In the genomic region with DNA sequence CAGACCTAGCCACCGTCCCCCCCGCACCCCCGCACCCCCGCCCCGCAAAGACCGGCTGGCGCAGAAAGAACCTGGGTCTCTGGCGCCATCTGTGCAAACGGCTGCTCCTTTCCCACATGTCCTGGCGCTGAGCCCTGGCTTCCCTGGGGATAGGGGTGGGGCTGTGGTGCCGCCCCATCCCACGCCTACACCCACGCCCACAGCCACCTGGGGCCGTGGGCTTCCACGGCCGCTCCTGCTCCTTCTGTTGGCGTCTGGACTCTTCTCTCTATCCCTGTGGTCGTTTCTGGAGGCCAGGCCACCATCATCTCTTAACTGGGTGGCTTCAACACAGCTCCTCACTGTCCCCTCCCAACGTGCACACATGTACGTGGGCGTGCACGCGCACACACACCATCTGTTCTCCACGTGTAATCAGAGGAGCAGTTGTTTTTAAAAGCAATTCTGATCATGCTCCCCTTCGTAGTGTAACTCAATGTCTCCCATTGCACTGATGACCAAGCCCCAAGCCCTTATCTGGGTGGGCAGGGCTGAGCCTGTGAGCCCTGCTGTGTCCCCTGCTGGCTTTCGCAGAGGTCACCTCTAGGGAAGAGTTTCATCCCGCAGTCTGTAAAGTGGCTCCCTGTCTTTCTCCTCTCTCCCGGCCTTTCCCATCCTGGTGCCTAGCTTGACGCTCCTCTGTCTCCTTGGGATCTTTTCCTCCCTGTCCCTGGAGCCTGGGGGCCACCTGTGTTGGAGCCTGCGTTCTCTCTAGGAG, we compare ENCODE assay signal across 8 cellular contexts. TPM values are rescaled to one million over a fixed set of nuclear protein-coding genes. Genes with fewer than 3 reads are reported as not detected.
DNase-seq lines count a peak whose midpoint lies in the region; ATAC-seq and TF ChIP-seq lines count a peak whose summit lies in the region.

No MANE protein-coding gene starts in this region.

- no peak overlapping the region; a peak in 2 of 4 replicates for H3K4me3 ChIP-seq in SK-N-SH (ENCODE audit: low read depth in 2 of 2, low read length in 1 of 2)
- H3K4me3 ChIP-seq in upper lobe of right lung: no peak overlapping the region

- TF ChIP-seq RAD21 in SK-N-SH (IDR thresholded peaks at IDR 0.05; ENCODE audit: low read length): no peak

- H3K4me1 ChIP-seq in SK-N-SH (ENCODE audit: control insufficient read depth in 1 of 2, insufficient read depth in 2 of 2, low read depth in 1 of 2, low read length in 1 of 2) (peaks cover 0 to 36% of the 10 kb centered on the region in 2 experiments; a peak in 1 of 4 replicates), upper lobe of right lung (no peaks in the 10 kb centered on the region)

- peaks cover 10% of the 10 kb centered on the region for H3K36me3 Mint-ChIP-seq in activated naive CD4-positive, alpha-beta T cell treated with anti-CD3 and anti-CD28 coated beads, Interleukin-2, amount 50 U/mL, for 24 hours

- no peak for TF ChIP-seq CTCF in SK-N-SH (IDR thresholded peaks at IDR 0.05)
- TF ChIP-seq CTCF in upper lobe of right lung (IDR thresholded peaks at IDR 0.05): no peak

- no peaks in the 10 kb centered on the region for H3K9me2 ChIP-seq in SK-N-SH

- WGBS in SK-N-SH (ENCODE audit: low lambda C conversion rate): 21% methylated on average over 30 of the region's 30 CpGs

- POLR2A ChIA-PET in SK-N-SH (lab: Yijun Ruan, JAX): interaction anchor here (0.6 to 4.0 kb wide), 5 partner anchors 11 to 36 kb away, joined by 3 to 23 read pairs (median 6); no protein-coding TSS in a partner anchor

- no peaks in the 10 kb centered on the region for H3K9me3 Mint-ChIP-seq in activated naive CD4-positive, alpha-beta T cell treated with anti-CD3 and anti-CD28 coated beads, Interleukin-2, amount 50 U/mL, for 24 hours

- peak overlapping the region; percentile 55 for H3K27ac Mint-ChIP-seq in activated naive CD4-positive, alpha-beta T cell treated with anti-CD3 and anti-CD28 coated beads, Interleukin-2, amount 50 U/mL, for 24 hours

- no peaks in the 10 kb centered on the region for H3K27me3 Mint-ChIP-seq in activated naive CD4-positive, alpha-beta T cell treated with anti-CD3 and anti-CD28 coated beads, Interleukin-2, amount 50 U/mL, for 24 hours

- no peak overlapping the region for H3K9ac ChIP-seq in SK-N-SH

- H3K27ac ChIP-seq in SK-N-SH (ENCODE audit: low read depth in 2 of 2, low read length in 1 of 2) (peak overlapping the region in 1 of 2 experiments; percentile 80; a peak in 2 of 4 replicates), upper lobe of right lung (no peak overlapping the region)

- DNase-seq in activated naive CD4-positive, alpha-beta T cell treated with anti-CD3 and anti-CD28 coated beads, Interleukin-2, amount 50 U/mL, for 16 hours: no peak
- DNase-seq in SK-N-SH (peak; percentile 86), left cardiac atrium (no peak), upper lobe of right lung (no peak), T1000 (lab: John Stamatoyannopoulos, UW) (no peak)
- DNase-seq in stimulated activated naive CD4-positive, alpha-beta T cell (lab: John Stamatoyannopoulos, UW): no peak

- CTCF ChIA-PET in SK-N-SH (lab: Yijun Ruan, JAX): interaction anchor here (0.5 to 6.7 kb wide), 23 partner anchors 9 to 249 kb away, joined by 3 to 58 read pairs (median 5); partner anchors contain the start of genes FAM83D, PPP1R16B and SLC32A1

- no peaks in the 10 kb centered on the region for H3K79me2 ChIP-seq in SK-N-SH (ENCODE audit: insufficient read depth)

- H3K27me3 ChIP-seq in SK-N-SH (ENCODE audit: insufficient read depth): peaks cover 7% of the 10 kb centered on the region; the same call in 1 of the 2 replicates
- peaks cover 5% of the 10 kb centered on the region for H3K27me3 ChIP-seq in upper lobe of right lung

- H3F3A ChIP-seq in SK-N-SH (replicated peaks; ENCODE audit: insufficient read depth): no peaks in the 10 kb centered on the region

- H3K9me3 ChIP-seq in SK-N-SH (no peaks in the 10 kb centered on the region), upper lobe of right lung (no peaks in the 10 kb centered on the region)

- H3K36me3 ChIP-seq in SK-N-SH (replicated peaks in 1 of 2; ENCODE audit: control insufficient read depth in 1 of 2, insufficient read depth in 2 of 2, low read length in 1 of 2) (peaks cover 0 to 2% of the 10 kb centered on the region in 2 experiments), upper lobe of right lung (no peaks in the 10 kb centered on the region)

- TF ChIP-seq EP300 in SK-N-SH (IDR thresholded peaks at IDR 0.05; ENCODE audit: borderline replicate concordance in 1 of 2, low read depth in 1 of 2, low read length in 1 of 2): no peak

- peaks cover 34% of the 10 kb centered on the region for H3K4me1 Mint-ChIP-seq in activated naive CD4-positive, alpha-beta T cell treated with anti-CD3 and anti-CD28 coated beads, Interleukin-2, amount 50 U/mL, for 24 hours

- H3K4me3 Mint-ChIP-seq in activated naive CD4-positive, alpha-beta T cell treated with anti-CD3 and anti-CD28 coated beads, Interleukin-2, amount 50 U/mL, for 24 hours: no peak overlapping the region

- H4K20me1 ChIP-seq in SK-N-SH (ENCODE audit: insufficient read depth): no peaks in the 10 kb centered on the region

- no peak overlapping the region for H2AFZ ChIP-seq in SK-N-SH (ENCODE audit: low read depth)

- no peak overlapping the region for H3K4me2 ChIP-seq in SK-N-SH

- intact Hi-C loops in left cardiac atrium (cut with DNase I): no loop called here
- intact Hi-C loops in upper lobe of right lung (cut with DNase I): loop anchor here (10.0 kb wide), 1 partner anchor 239 kb away; no protein-coding TSS in a partner anchor

- ATAC-seq in left cardiac atrium (peak; percentile 35 to 63), upper lobe of right lung (peak; percentile 45), GM21576 (IDR thresholded peaks at IDR 0.05; ENCODE audit: unreplicated experiment) (no peak)

TF ChIP-seq in SK-N-SH, 30 proteins besides CTCF, POLR2A, EP300 and RAD21:
- TF ChIP-seq MXI1 (IDR thresholded peaks at IDR 0.05; ENCODE audit: low read depth, low read length) (peak; percentile 95), MEF2A (IDR thresholded peaks at IDR 0.05; ENCODE audit: borderline replicate concordance, low read depth) (no peak)

RNA-seq across cellular contexts. Expression of gene FAM83D, which starts 31.9 kb away (rescaled TPM):
- polyA plus RNA-seq in SK-N-SH (2012; rRNA removed): 18.9 and 21.5 TPM in 2 replicates
- 17.3 and 20.6 TPM in 2 replicates for polyA plus RNA-seq in SK-N-SH (2012; cell fraction: cytosol; rRNA removed)
- polyA plus RNA-seq in SK-N-SH (2012; cell fraction: nucleus; rRNA removed): 16.9 and 18.8 TPM in 2 replicates
- total RNA-seq in left cardiac atrium (under 1 TPM; 0.42 to 0.65 TPM), upper lobe of right lung (2.0 TPM)
